ENCODE assay signal across 35 cellular contexts in the genomic region with DNA sequence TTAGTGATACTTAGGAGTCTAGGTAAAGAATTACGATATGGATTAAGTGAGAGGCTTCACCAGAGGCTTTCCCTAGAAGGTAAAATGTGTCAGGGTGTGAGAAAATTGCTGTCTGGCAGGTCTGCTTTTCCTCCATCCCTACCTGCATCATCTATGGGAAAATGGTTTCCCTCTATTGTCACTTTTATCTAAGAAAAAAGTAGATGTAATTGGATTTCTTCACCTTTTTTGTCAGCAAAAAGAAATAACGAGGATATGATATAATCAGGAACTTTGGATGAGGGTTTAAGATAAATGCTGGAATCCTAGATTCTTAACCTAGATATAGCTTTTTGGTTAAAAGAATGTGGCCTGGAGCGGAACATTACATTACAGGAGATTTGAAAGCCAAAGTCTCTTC.
"Had no signal": no experiment of that assay in that cellular context is flagged by ENCODE, and none has a peak within 500 bp of the region (broad histone marks: within the 10 kb centered on the region; RNA-seq: fewer than 3 reads in every experiment).

No MANE protein-coding gene starts in this region.

- H3K27ac Mint-ChIP-seq: activated B cell treated with CpG ODN at 0.5 μM for 24 hours; activated CD4-positive, alpha-beta memory T cell treated with anti-CD3 and anti-CD28 coated beads for 36 hours; activated CD4-positive, alpha-beta T cell treated with anti-CD3 and anti-CD28 coated beads, Interleukin-2, amount 10 ng/mL, durations not matched to agents 24 days and 14 days; activated CD8-positive, alpha-beta T cell treated with anti-CD3 and anti-CD28 coated beads for 36 hours; activated naive CD4-positive, alpha-beta T cell treated with anti-CD3 and anti-CD28 coated beads for 36 hours; activated naive CD4-positive, alpha-beta T cell treated with anti-CD3 and anti-CD28 coated beads, Interleukin-2, amount 50 U/mL, for 72 hours; activated naive CD8-positive, alpha-beta T cell treated with anti-CD3 and anti-CD28 coated beads for 36 hours; activated T-cell treated with anti-CD3 and anti-CD28 coated beads, Interleukin-2, amount 50 U/mL, for 72 hours; activated T-helper 1 cell treated with anti-CD3 and anti-CD28 coated beads, Interleukin-12 subunit alpha, Interleukin-12 subunit beta, Interleukin-2, Interleukin-4 antibody, amounts not matched to agents 30 ng/mL and 10 ng/mL and 1 ng/mL, durations not matched to agents 14 hours and 24 hours and 36 hours; activated T-helper 17 cell treated with anti-CD3 and anti-CD28 coated beads, Interleukin-2, amount 50 U/mL, for 72 hours; T-helper 1 cell treated with Interleukin-12 subunit alpha and Interleukin-12 subunit beta and Interleukin-4 antibody, amounts not matched to agents 30 μg/mL and 1 μg/mL, for 36 hours; T-helper 2 cell treated with Interferon-gamma antibody and Interleukin-4, amounts not matched to agents 5 μg/mL and 100 μg/mL, for 36 hours had no signal

- H3K4me1 ChIP-seq: body of pancreas had no signal

- ATAC-seq: activated CD8-positive, alpha-beta T cell treated with anti-CD3 and anti-CD28 coated beads for 36 hours; activated naive CD4-positive, alpha-beta T cell treated with anti-CD3 and anti-CD28 coated beads, Interleukin-2, amount 50 U/mL, for 72 hours; activated T-cell treated with anti-CD3 and anti-CD28 coated beads, Interleukin-2, amount 50 U/mL, for 4 hours; activated T-cell treated with anti-CD3 and anti-CD28 coated beads, Interleukin-2, amount 50 U/mL, for 72 hours; activated T-helper 17 cell treated with anti-CD3 and anti-CD28 coated beads, Interleukin-2, amount 50 U/mL, for 72 hours; body of pancreas had no signal

- H3K27me3 Mint-ChIP-seq: activated B cell treated with CpG ODN at 0.5 μM for 24 hours; activated CD4-positive, alpha-beta memory T cell treated with anti-CD3 and anti-CD28 coated beads for 36 hours; activated CD4-positive, alpha-beta T cell treated with anti-CD3 and anti-CD28 coated beads, Interleukin-2, amount 10 ng/mL, durations not matched to agents 24 days and 14 days; activated CD8-positive, alpha-beta T cell treated with anti-CD3 and anti-CD28 coated beads for 36 hours; activated naive CD8-positive, alpha-beta T cell treated with anti-CD3 and anti-CD28 coated beads for 36 hours; activated T-helper 17 cell treated with anti-CD3 and anti-CD28 coated beads, Interleukin-2, amount 50 U/mL, for 72 hours; central memory CD8-positive, alpha-beta T cell had no signal

- H3K36me3 ChIP-seq: adrenal gland, brain microvascular endothelial cell, cardiac muscle cell had no signal

- H3K36me3 Mint-ChIP-seq: activated CD4-positive, alpha-beta memory T cell treated with anti-CD3 and anti-CD28 coated beads for 36 hours; activated naive CD4-positive, alpha-beta T cell treated with anti-CD3 and anti-CD28 coated beads, Interleukin-2, amount 50 U/mL, for 72 hours; activated naive CD8-positive, alpha-beta T cell treated with anti-CD3 and anti-CD28 coated beads for 36 hours had no signal

- H3K27ac ChIP-seq: adrenal gland, body of pancreas, brain microvascular endothelial cell, cardiac muscle cell, VCaP had no signal

- H3K9me3 ChIP-seq: adrenal gland, body of pancreas had no signal

- H3K4me1 Mint-ChIP-seq: activated B cell treated with CpG ODN at 0.5 μM for 24 hours; activated CD4-positive, alpha-beta T cell treated with anti-CD3 and anti-CD28 coated beads, Interleukin-2, amount 10 ng/mL, durations not matched to agents 24 days and 14 days; activated naive CD8-positive, alpha-beta T cell treated with anti-CD3 and anti-CD28 coated beads for 36 hours; activated T-helper 17 cell treated with anti-CD3 and anti-CD28 coated beads, Interleukin-2, amount 50 U/mL, for 72 hours; central memory CD8-positive, alpha-beta T cell had no signal

- DNase-seq: activated B cell treated with CpG ODN at 0.5 μM for 24 hours; activated CD4-positive, alpha-beta memory T cell treated with anti-CD3 and anti-CD28 coated beads for 36 hours; activated CD4-positive, alpha-beta T cell treated with anti-CD3 and anti-CD28 coated beads for 4 hours; activated CD4-positive, alpha-beta T cell treated with anti-CD3 and anti-CD28 coated beads, Interleukin-2, amount 10 ng/mL, durations not matched to agents 24 days and 14 days; activated CD4-positive, alpha-beta T cell treated with anti-CD3 and anti-CD28 coated beads, Interleukin-2, amount 50 U/mL, for 1 hour; activated CD4-positive, alpha-beta T cell treated with anti-CD3 and anti-CD28 coated beads, Interleukin-2, amount 50 U/mL, for 4 hours; activated CD4-positive, CD25-positive, alpha-beta regulatory T cell treated with anti-CD3 and anti-CD28 coated beads, Interleukin-2, amount 50 U/mL, for 72 hours; activated CD8-positive, alpha-beta memory T cell treated with anti-CD3 and anti-CD28 coated beads, Interleukin-2, amount 50 U/mL, for 4 hours; activated CD8-positive, alpha-beta T cell treated with anti-CD3 and anti-CD28 coated beads for 36 hours; activated effector memory CD4-positive, alpha-beta T cell treated with anti-CD3 and anti-CD28 coated beads, Interleukin-2, amount 50 U/mL, for 16 hours; activated gamma-delta T cell treated with Interleukin-2 at 50 U/mL for 16 hours; activated naive CD4-positive, alpha-beta T cell; activated naive CD4-positive, alpha-beta T cell treated with anti-CD3 and anti-CD28 coated beads for 36 hours; activated naive CD4-positive, alpha-beta T cell treated with anti-CD3 and anti-CD28 coated beads, Interleukin-2, amount 50 U/mL, for 16 hours; activated naive CD8-positive, alpha-beta T cell treated with anti-CD3 and anti-CD28 coated beads for 36 hours; activated T-cell treated with anti-CD3 and anti-CD28 coated beads for 4 hours; activated T-cell treated with anti-CD3 and anti-CD28 coated beads, Interleukin-2, amount 50 U/mL, for 1 hour; activated T-cell treated with anti-CD3 and anti-CD28 coated beads, Interleukin-2, amount 50 U/mL, for 4 hours; activated T-cell treated with anti-CD3 and anti-CD28 coated beads, Interleukin-2, amount 50 U/mL, for 72 hours; adrenal gland; amniotic stem cell; aorta; body of pancreas; brain microvascular endothelial cell; T-helper 1 cell; T-helper 2 cell; T-helper 9 cell had no signal

- H3K4me3 Mint-ChIP-seq: activated B cell treated with CpG ODN at 0.5 μM for 24 hours; activated CD4-positive, alpha-beta memory T cell treated with anti-CD3 and anti-CD28 coated beads for 36 hours; activated CD4-positive, alpha-beta T cell treated with anti-CD3 and anti-CD28 coated beads, Interleukin-2, amount 10 ng/mL, durations not matched to agents 24 days and 14 days; activated CD8-positive, alpha-beta T cell treated with anti-CD3 and anti-CD28 coated beads for 36 hours; activated naive CD4-positive, alpha-beta T cell treated with anti-CD3 and anti-CD28 coated beads for 36 hours; activated naive CD8-positive, alpha-beta T cell treated with anti-CD3 and anti-CD28 coated beads for 36 hours; activated T-cell treated with anti-CD3 and anti-CD28 coated beads, Interleukin-2, amount 50 U/mL, for 4 hours; activated T-cell treated with anti-CD3 and anti-CD28 coated beads, Interleukin-2, amount 50 U/mL, for 72 hours; activated T-helper 1 cell treated with anti-CD3 and anti-CD28 coated beads, Interleukin-12 subunit alpha, Interleukin-12 subunit beta, Interleukin-2, Interleukin-4 antibody, amounts not matched to agents 30 ng/mL and 10 ng/mL and 1 ng/mL, durations not matched to agents 14 hours and 24 hours and 36 hours; activated T-helper 17 cell treated with anti-CD3 and anti-CD28 coated beads, Interleukin-2, amount 50 U/mL, for 72 hours; central memory CD8-positive, alpha-beta T cell; T-helper 1 cell treated with Interleukin-12 subunit alpha and Interleukin-12 subunit beta and Interleukin-4 antibody, amounts not matched to agents 30 μg/mL and 1 μg/mL, for 36 hours; T-helper 2 cell treated with Interferon-gamma antibody and Interleukin-4, amounts not matched to agents 5 μg/mL and 100 μg/mL, for 36 hours had no signal

- H3K4me3 ChIP-seq: adrenal gland, body of pancreas, cardiac muscle cell had no signal

- H3K9me3 Mint-ChIP-seq: activated B cell treated with CpG ODN at 0.5 μM for 24 hours; activated CD4-positive, alpha-beta memory T cell treated with anti-CD3 and anti-CD28 coated beads for 36 hours; activated CD4-positive, alpha-beta T cell treated with anti-CD3 and anti-CD28 coated beads, Interleukin-2, amount 10 ng/mL, durations not matched to agents 24 days and 14 days; activated CD8-positive, alpha-beta T cell treated with anti-CD3 and anti-CD28 coated beads for 36 hours; activated naive CD4-positive, alpha-beta T cell treated with anti-CD3 and anti-CD28 coated beads for 36 hours; activated naive CD4-positive, alpha-beta T cell treated with anti-CD3 and anti-CD28 coated beads, Interleukin-2, amount 50 U/mL, for 72 hours; activated naive CD8-positive, alpha-beta T cell treated with anti-CD3 and anti-CD28 coated beads for 36 hours; activated T-cell treated with anti-CD3 and anti-CD28 coated beads, Interleukin-2, amount 50 U/mL, for 4 hours; activated T-cell treated with anti-CD3 and anti-CD28 coated beads, Interleukin-2, amount 50 U/mL, for 72 hours; activated T-helper 1 cell treated with anti-CD3 and anti-CD28 coated beads, Interleukin-12 subunit alpha, Interleukin-12 subunit beta, Interleukin-2, Interleukin-4 antibody, amounts not matched to agents 30 ng/mL and 10 ng/mL and 1 ng/mL, durations not matched to agents 14 hours and 24 hours and 36 hours; activated T-helper 17 cell treated with anti-CD3 and anti-CD28 coated beads, Interleukin-2, amount 50 U/mL, for 72 hours; central memory CD8-positive, alpha-beta T cell; T-helper 1 cell treated with Interleukin-12 subunit alpha and Interleukin-12 subunit beta and Interleukin-4 antibody, amounts not matched to agents 30 μg/mL and 1 μg/mL, for 36 hours; T-helper 2 cell treated with Interferon-gamma antibody and Interleukin-4, amounts not matched to agents 5 μg/mL and 100 μg/mL, for 36 hours had no signal

- H3K27me3 ChIP-seq: adrenal gland, body of pancreas, brain microvascular endothelial cell, cardiac muscle cell had no signal
